In genomic region chr11:62125881-62126280, GRCh38 we compare ENCODE assay signal across 2 cellular contexts.
TF ChIP-seq lines count a peak whose summit lies in the region.

No MANE protein-coding gene starts in this region.

TF ChIP-seq in SK-N-SH, 30 proteins besides CTCF, POLR2A, EP300 and RAD21 (continued from another document):
- TF ChIP-seq YY1 (IDR thresholded peaks at IDR 0.05; ENCODE audit: low read depth) (no peak), RXRA (IDR thresholded peaks at IDR 0.05; ENCODE audit: borderline replicate concordance, low read depth) (no peak), JUND (IDR thresholded peaks at IDR 0.05) (no peak), TAF1 (IDR thresholded peaks at IDR 0.05; ENCODE audit: borderline replicate concordance, low read depth, low read length) (no peak)

TF ChIP-seq in SK-N-SH treated with all-trans-retinoic acid at 6 μM for 48 hours, 23 proteins besides CTCF, POLR2A, EP300 and RAD21 (continued from another document):
- no peak for TF ChIP-seq POU6F1 (CRISPR knock-in tag; IDR thresholded peaks at IDR 0.05; ENCODE audit: borderline replicate concordance, low read depth)
